24 cellular contexts compared by ENCODE assay signal in the genomic region with DNA sequence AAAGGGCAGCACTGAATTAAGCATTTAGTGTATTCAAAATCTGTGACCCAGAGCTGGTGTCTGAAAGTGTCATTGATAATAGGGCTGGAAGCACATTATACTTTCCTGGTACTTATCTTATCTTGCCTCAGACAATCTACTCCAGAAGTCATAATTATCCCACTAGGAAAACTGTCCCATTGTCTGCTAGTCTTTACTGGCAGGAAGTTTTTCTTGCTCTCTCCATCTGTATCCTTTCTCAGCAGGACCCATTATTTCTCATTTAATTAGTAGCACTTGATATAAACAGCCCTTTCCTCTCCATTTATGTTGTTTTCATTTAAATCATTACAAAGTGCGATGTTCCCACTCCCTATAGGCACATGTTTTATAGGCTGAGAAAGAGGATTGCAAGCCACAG. TPM values are rescaled to one million over a fixed set of nuclear protein-coding genes. Genes with fewer than 3 reads are reported as not detected.
DNase-seq lines count a peak whose midpoint lies in the region; ATAC-seq and TF ChIP-seq lines count a peak whose summit lies in the region.
"Had no signal": no experiment of that assay in that cellular context is flagged by ENCODE, and none has a peak within 500 bp of the region (broad histone marks: within the 10 kb centered on the region; RNA-seq: fewer than 3 reads in every experiment).

No MANE protein-coding gene starts in this region.

- CTCF ChIA-PET in A673 (lab: Charles Lee) = no interaction called here

- H3K4me1 ChIP-seq in A673 (ENCODE audit: insufficient read depth, low read length, poor library complexity, severe bottlenecking) (no peaks in the 10 kb centered on the region), psoas muscle (no peaks in the 10 kb centered on the region)
- H3K4me1 ChIP-seq: BE2C had no signal

- POLR2A ChIA-PET in A673 (lab: Charles Lee; ENCODE audit: low non-redundant PET) = no interaction called here

- H3K27me3 ChIP-seq in A673 (replicated peaks; ENCODE audit: insufficient read depth, low read depth, low read length, poor library complexity) (no peaks in the 10 kb centered on the region), psoas muscle (ENCODE audit: insufficient read depth in 3 of 3, low read length in 2 of 3) (peaks cover 0 to 30% (median 3%) of the 10 kb centered on the region in 3 donors)

- TF ChIP-seq CTCF in A673 (conservative IDR thresholded peaks at IDR 0.05; ENCODE audit: low read depth, low read length) (no peak), psoas muscle (IDR thresholded peaks at IDR 0.05) (no peak)

- H3K36me3 ChIP-seq in A673 (ENCODE audit: insufficient read depth, low read length, poor library complexity, severe bottlenecking) (no peaks in the 10 kb centered on the region), psoas muscle (ENCODE audit: insufficient read depth in 1 of 2, low read depth in 1 of 2) (no peaks in the 10 kb centered on the region)
- H3K36me3 ChIP-seq: BE2C had no signal

- WGBS in psoas muscle, 3 donors = 70 to 91% (median 76%) methylated on average over 1 of the region's 1 CpG

- H3K4me3 ChIP-seq in A673 (ENCODE audit: low read depth, low read length, poor library complexity, severe bottlenecking) (no peak overlapping the region), psoas muscle (no peak overlapping the region)
- H3K4me3 ChIP-seq: GM12878, GM23248 had no signal

- intact Hi-C loops in A673 (cut with micrococcal nuclease; ENCODE audit: unreplicated experiment) (no loop called here), psoas muscle (cut with DNase I) (no loop called here)

- H3K9me3 ChIP-seq in A673 (ENCODE audit: low read depth, low read length, poor library complexity, severe bottlenecking) = no peaks in the 10 kb centered on the region
- no peaks in the 10 kb centered on the region for H3K9me3 ChIP-seq in psoas muscle
- H3K9me3 ChIP-seq: BE2C had no signal

- no peak overlapping the region for H3K27ac ChIP-seq in A673 (ENCODE audit: low read depth, low read length, poor library complexity, severe bottlenecking)
- H3K27ac ChIP-seq in psoas muscle = no peak overlapping the region
- H3K27ac ChIP-seq: GM23248, HL-60 had no signal

- no TSS peak for BruUV-seq in A673 (replicated peaks; lab: Mats Ljungman, UMichigan)

- ATAC-seq in GM21737 (IDR thresholded peaks at IDR 0.05; ENCODE audit: unreplicated experiment) (no peak), HG02981 (IDR thresholded peaks at IDR 0.05; ENCODE audit: unreplicated experiment) (no peak), psoas muscle (no peak)
- ATAC-seq: GM12878 had no signal

- DNase-seq in A673 (ENCODE audit: low spot score) = peak; percentile 34
- DNase-seq in NCI-H146 (lab: John Stamatoyannopoulos, UW) = peak; percentile 52
- peak; percentile 71 for DNase-seq in NCI-H2227 (lab: John Stamatoyannopoulos, UW; ENCODE audit: unreplicated experiment)
- DNase-seq in NCI-H748 treated with DMSO at 0.1 percent for 48 hours (lab: John Stamatoyannopoulos, UW) = peak; percentile 43
- DNase-seq in psoas muscle = no peak
- DNase-seq: ACHN; BE2C; C1 segment of cervical spinal cord; CD4-positive, CD25-positive, alpha-beta regulatory T cell; CD8-positive, alpha-beta memory T cell; COR-L47; DMS 273 treated with DMSO at 0.1 percent for 48 hours; DMS53; DND-41; EL; GM23248; HCEC 1CT; HFFc6 had no signal

RNA-seq across cellular contexts. Expression of a gene that starts 36.5 kb away (rescaled TPM):
- total RNA-seq in A673 (2021) = 110 and 120 TPM in 2 replicates
- not detected for total RNA-seq in psoas muscle
- polyA plus RNA-seq in psoas muscle = not detected
- total RNA-seq: A172; CD4-positive, CD25-positive, alpha-beta regulatory T cell; CD8-positive, alpha-beta memory T cell; GM12878; GM23248; HFFc6; HT1080 had no signal
- polyA plus RNA-seq: CD4-positive, CD25-positive, alpha-beta regulatory T cell; CD8-positive, alpha-beta memory T cell; GM12878; GM23248 had no signal

Comparison
In these comparisons a context has a peak if more than half of its experiments do, and no peak if none do; other contexts are left out.
1. DNase-seq: peak in A673 (single experiment), NCI-H146 (single experiment), NCI-H2227 (single experiment) and NCI-H748 treated with DMSO at 0.1 percent for 48 hours (single experiment); none in psoas muscle (0 of 2).
2. RNA of a gene that starts 36.5 kb away (total RNA-seq): 110 to 120 TPM in A673; not detected in psoas muscle; every median in the first group is over 100 times any median in the second.